ENCODE assay signal across 20 cellular contexts in genomic region chr17:57818066-57818465, GRCh38.
"Had no signal": no experiment of that assay in that cellular context is flagged by ENCODE, and none has a peak within 500 bp of the region (broad histone marks: within the 10 kb centered on the region; RNA-seq: fewer than 3 reads in every experiment).

No MANE protein-coding gene starts in this region.

- DNase-seq: kidney; left colon; left lung; lower lobe of right lung; mammary epithelial cell; mesenchymal stem cell; naive thymus-derived CD8-positive, alpha-beta T cell; nephron progenitor cell; ovary; right lobe of liver; stimulated activated CD4-positive, alpha-beta T cell treated with anti-CD3 and anti-CD28 coated beads, Interleukin-1b, Interleukin-23, amount 100 ng/mL, for 48 hours; stimulated activated CD4-positive, alpha-beta T cell treated with anti-CD3 and anti-CD28 coated beads, Interleukin-2, amount 100 ng/mL, for 48 hours; stimulated activated CD4-positive, alpha-beta T cell treated with anti-CD3 and anti-CD28 coated beads, Interleukin-4, amount 100 ng/mL, for 4 hours; stimulated activated CD8-positive, alpha-beta memory T cell treated with anti-CD3 and anti-CD28 coated beads, Interleukin-4, amount 100 ng/mL, for 48 hours; stimulated activated naive CD4-positive, alpha-beta T cell treated with Interleukin-2 at 50 U/mL for 16 hours; stimulated activated naive CD8-positive, alpha-beta T cell treated with anti-CD3 and anti-CD28 coated beads, Interleukin-15, amount 100 ng/mL, for 72 hours; testis; thyroid gland; transverse colon; upper lobe of left lung had no signal
